15 cellular contexts compared by ENCODE assay signal in the genomic region with DNA sequence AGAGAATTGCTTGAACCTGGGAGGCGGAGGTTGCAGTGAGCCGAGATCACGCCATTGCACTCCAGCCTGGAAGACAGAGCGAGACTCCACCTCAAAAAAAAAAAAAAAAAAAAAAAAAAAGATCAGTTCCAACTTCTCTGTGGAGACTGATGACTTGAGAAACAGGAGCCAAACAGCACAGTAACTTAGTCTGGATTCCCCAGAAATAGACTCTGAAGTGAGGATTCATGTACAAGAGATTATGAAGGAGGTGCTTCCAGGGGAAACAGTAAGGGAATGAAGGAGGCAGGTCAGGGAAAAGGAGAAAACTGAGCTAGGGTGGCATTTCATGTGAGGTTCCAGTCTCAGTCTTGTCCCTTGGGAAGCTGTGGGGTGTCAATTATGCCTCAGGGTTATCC. TPM values are rescaled to one million over a fixed set of nuclear protein-coding genes. Genes with fewer than 3 reads are reported as not detected.
DNase-seq lines count a peak whose midpoint lies in the region; ATAC-seq and TF ChIP-seq lines count a peak whose summit lies in the region.
"Had no signal": no experiment of that assay in that cellular context is flagged by ENCODE, and none has a peak within 500 bp of the region (broad histone marks: within the 10 kb centered on the region; RNA-seq: fewer than 3 reads in every experiment).

No MANE protein-coding gene starts in this region.

- no peaks in the 10 kb centered on the region for H3K27me3 Mint-ChIP-seq in Calu3 (ENCODE audit: unreplicated experiment)
- H3K27me3 Mint-ChIP-seq in activated T-helper 17 cell treated with anti-CD3 and anti-CD28 coated beads, Interleukin-2, amount 50 U/mL, for 72 hours, result no peaks in the 10 kb centered on the region
- no peaks in the 10 kb centered on the region for H3K27me3 Mint-ChIP-seq in endodermal cell (ENCODE audit: insufficient read depth)
- H3K27me3 Mint-ChIP-seq: brain; stimulated activated naive CD8-positive, alpha-beta T cell treated with anti-CD3 and anti-CD28 coated beads, Interleukin-15, amount 100 ng/mL, for 72 hours had no signal

- H3K4me3 ChIP-seq in gastroesophageal sphincter (no peak overlapping the region), skeletal muscle satellite cell (ENCODE audit: low read length) (no peak overlapping the region), endodermal cell (ENCODE audit: low read length) (no peak overlapping the region)

- TF ChIP-seq EP300 in gastroesophageal sphincter (IDR thresholded peaks at IDR 0.05), result no peak

- H3K27me3 ChIP-seq in gastroesophageal sphincter, result no peaks in the 10 kb centered on the region
- H3K27me3 ChIP-seq in skeletal muscle satellite cell (ENCODE audit: control insufficient read depth, insufficient read depth, low read length), result no peaks in the 10 kb centered on the region
- H3K27me3 ChIP-seq in endodermal cell (ENCODE audit: control insufficient read depth, insufficient read depth, low read length, poor library complexity, severe bottlenecking), result no peaks in the 10 kb centered on the region

- peaks cover 0 to 17% (median 9%) of the 10 kb centered on the region in 3 donors for H3K4me1 ChIP-seq in gastroesophageal sphincter
- peaks cover 14% of the 10 kb centered on the region for H3K4me1 ChIP-seq in skeletal muscle satellite cell (ENCODE audit: control insufficient read depth, insufficient read depth, low read length)
- H3K4me1 ChIP-seq in endodermal cell (ENCODE audit: control insufficient read depth, insufficient read depth, low read length), result no peaks in the 10 kb centered on the region

- H3K36me3 Mint-ChIP-seq in Calu3 (ENCODE audit: insufficient read depth, unreplicated experiment), result peaks cover 10% of the 10 kb centered on the region
- H3K36me3 Mint-ChIP-seq in activated T-helper 17 cell treated with anti-CD3 and anti-CD28 coated beads, Interleukin-2, amount 50 U/mL, for 72 hours (ENCODE audit: low read depth), result no peaks in the 10 kb centered on the region
- no peaks in the 10 kb centered on the region for H3K36me3 Mint-ChIP-seq in endodermal cell (ENCODE audit: low read depth)
- no peaks in the 10 kb centered on the region for H3K36me3 Mint-ChIP-seq in stimulated activated effector memory CD8-positive, alpha-beta T cell treated with anti-CD3 and anti-CD28 coated beads, Interleukin-12 subunit alpha, Interleukin-12 subunit beta, amount 100 ng/mL, for 72 hours

- CTCF ChIA-PET in Calu3 (lab: Charles Lee), result interaction anchor here (0.7 kb wide), 1 partner anchor 109 kb away, joined by 4 read pairs; no protein-coding TSS in a partner anchor

- no peak for ATAC-seq in activated T-helper 17 cell treated with anti-CD3 and anti-CD28 coated beads, Interleukin-2, amount 50 U/mL, for 72 hours (replicated peaks)
- ATAC-seq in gastroesophageal sphincter (no peak), HG02981 (IDR thresholded peaks at IDR 0.05; ENCODE audit: unreplicated experiment) (no peak)
- no peak for ATAC-seq in stimulated activated effector memory CD8-positive, alpha-beta T cell treated with anti-CD3 and anti-CD28 coated beads, Interleukin-12 subunit alpha, Interleukin-12 subunit beta, amount 100 ng/mL, for 72 hours
- ATAC-seq: stimulated activated naive CD8-positive, alpha-beta T cell treated with anti-CD3 and anti-CD28 coated beads, Interleukin-15, amount 100 ng/mL, for 72 hours had no signal

- H3K4me2 ChIP-seq in skeletal muscle satellite cell (ENCODE audit: low read length), result peak overlapping the region; percentile 20

- peaks cover 20% of the 10 kb centered on the region for H3K4me1 Mint-ChIP-seq in Calu3 (ENCODE audit: low read depth, unreplicated experiment)
- peaks cover 2% of the 10 kb centered on the region for H3K4me1 Mint-ChIP-seq in activated T-helper 17 cell treated with anti-CD3 and anti-CD28 coated beads, Interleukin-2, amount 50 U/mL, for 72 hours
- H3K4me1 Mint-ChIP-seq in endodermal cell, result peaks cover 9% of the 10 kb centered on the region
- H3K4me1 Mint-ChIP-seq in stimulated activated effector memory CD8-positive, alpha-beta T cell treated with anti-CD3 and anti-CD28 coated beads, Interleukin-12 subunit alpha, Interleukin-12 subunit beta, amount 100 ng/mL, for 72 hours, result peaks cover 23% of the 10 kb centered on the region

- H3K36me3 ChIP-seq in gastroesophageal sphincter (no peaks in the 10 kb centered on the region), skeletal muscle satellite cell (ENCODE audit: insufficient read depth, low read length) (no peaks in the 10 kb centered on the region), endodermal cell (ENCODE audit: control insufficient read depth, insufficient read depth, low read length) (no peaks in the 10 kb centered on the region)

- H3K4me3 Mint-ChIP-seq in Calu3 (ENCODE audit: low read depth, unreplicated experiment), result peak overlapping the region; percentile 32
- H3K4me3 Mint-ChIP-seq in activated T-helper 17 cell treated with anti-CD3 and anti-CD28 coated beads, Interleukin-2, amount 50 U/mL, for 72 hours, result no peak overlapping the region
- no peak overlapping the region for H3K4me3 Mint-ChIP-seq in endodermal cell
- no peak overlapping the region for H3K4me3 Mint-ChIP-seq in stimulated activated effector memory CD8-positive, alpha-beta T cell treated with anti-CD3 and anti-CD28 coated beads, Interleukin-12 subunit alpha, Interleukin-12 subunit beta, amount 100 ng/mL, for 72 hours
- H3K4me3 Mint-ChIP-seq: brain; stimulated activated naive CD8-positive, alpha-beta T cell treated with anti-CD3 and anti-CD28 coated beads, Interleukin-15, amount 100 ng/mL, for 72 hours; T-helper 2 cell treated with Interferon-gamma antibody and Interleukin-4, amounts not matched to agents 5 μg/mL and 100 μg/mL, for 36 hours had no signal

- peak overlapping the region; percentile 48 for H3K9ac ChIP-seq in skeletal muscle satellite cell (ENCODE audit: low read depth, low read length)
- H3K9ac ChIP-seq in endodermal cell (ENCODE audit: extremely low read depth, low read length, poor library complexity, severe bottlenecking), result no peak overlapping the region

- WGBS in gastroesophageal sphincter (ENCODE audit: low coverage in 1 of 2), 2 donors, result 60% methylated on average over 1 of the region's 4 CpGs; no CpG with 5 or more reads in 1 of the 2 donors
- WGBS in endodermal cell (ENCODE audit: insufficient coverage in 1 of 2, insufficient read length in 1 of 2), 2 experiments, result 99 to 100% methylated on average over 2 to 3 of the region's 4 CpGs

- DNase-seq in Calu3 (no peak), endodermal cell (no peak), NCI-H2081 treated with DMSO at 0.1 percent for 48 hours (lab: John Stamatoyannopoulos, UW) (no peak)
- DNase-seq in stimulated activated effector memory CD8-positive, alpha-beta T cell treated with anti-CD3 and anti-CD28 coated beads, Interleukin-12 subunit alpha, Interleukin-12 subunit beta, amount 100 ng/mL, for 72 hours (ENCODE audit: low spot score in 2 of 2), result no peak
- DNase-seq: activated CD4-positive, alpha-beta T cell treated with anti-CD3 and anti-CD28 coated beads, Interleukin-2, amount 50 U/mL, for 1 hour; HCEC 1CT; NCI-H1105 treated with DMSO at 0.1 percent for 48 hours; NCI-H526 treated with DMSO at 0.1 percent for 48 hours; stimulated activated naive CD8-positive, alpha-beta T cell treated with anti-CD3 and anti-CD28 coated beads, Interleukin-15, amount 100 ng/mL, for 72 hours had no signal

- peak overlapping the region; percentile 93 for H3K27ac Mint-ChIP-seq in Calu3 (ENCODE audit: unreplicated experiment)
- H3K27ac Mint-ChIP-seq in activated T-helper 17 cell treated with anti-CD3 and anti-CD28 coated beads, Interleukin-2, amount 50 U/mL, for 72 hours, result peak overlapping the region; percentile 56
- H3K27ac Mint-ChIP-seq in endodermal cell, result no peak overlapping the region
- H3K27ac Mint-ChIP-seq in stimulated activated effector memory CD8-positive, alpha-beta T cell treated with anti-CD3 and anti-CD28 coated beads, Interleukin-12 subunit alpha, Interleukin-12 subunit beta, amount 100 ng/mL, for 72 hours, result no peak overlapping the region
- H3K27ac Mint-ChIP-seq: stimulated activated naive CD8-positive, alpha-beta T cell treated with anti-CD3 and anti-CD28 coated beads, Interleukin-15, amount 100 ng/mL, for 72 hours had no signal

- BruUV-seq in Calu3 (replicated peaks; lab: Mats Ljungman, UMichigan), result no TSS peak

- H3K9me3 ChIP-seq in gastroesophageal sphincter (no peaks in the 10 kb centered on the region), skeletal muscle satellite cell (replicated peaks; ENCODE audit: low read length) (no peaks in the 10 kb centered on the region), endodermal cell (ENCODE audit: control insufficient read depth, low read length) (no peaks in the 10 kb centered on the region)

- peak overlapping the region in 3 of 4 donors; percentile 41 to 57 (median 49) for H3K27ac ChIP-seq in gastroesophageal sphincter
- no peak overlapping the region for H3K27ac ChIP-seq in endodermal cell (ENCODE audit: low read depth, low read length)

- no peak for TF ChIP-seq POLR2A in gastroesophageal sphincter (IDR thresholded peaks at IDR 0.05)

- intact Hi-C loops in Calu3 (cut with micrococcal nuclease; ENCODE audit: unreplicated experiment), result no loop called here

- H3K9me3 Mint-ChIP-seq in Calu3 (ENCODE audit: low read depth, unreplicated experiment) (no peaks in the 10 kb centered on the region), endodermal cell (no peaks in the 10 kb centered on the region)
- H3K9me3 Mint-ChIP-seq in activated T-helper 17 cell treated with anti-CD3 and anti-CD28 coated beads, Interleukin-2, amount 50 U/mL, for 72 hours, result no peaks in the 10 kb centered on the region
- no peaks in the 10 kb centered on the region for H3K9me3 Mint-ChIP-seq in stimulated activated effector memory CD8-positive, alpha-beta T cell treated with anti-CD3 and anti-CD28 coated beads, Interleukin-12 subunit alpha, Interleukin-12 subunit beta, amount 100 ng/mL, for 72 hours
- H3K9me3 Mint-ChIP-seq: brain; stimulated activated naive CD8-positive, alpha-beta T cell treated with anti-CD3 and anti-CD28 coated beads, Interleukin-15, amount 100 ng/mL, for 72 hours; T-helper 2 cell treated with Interferon-gamma antibody and Interleukin-4, amounts not matched to agents 5 μg/mL and 100 μg/mL, for 36 hours had no signal

- TF ChIP-seq CTCF in Calu3 (IDR thresholded peaks at IDR 0.05; ENCODE audit: unreplicated experiment) (no peak), gastroesophageal sphincter (IDR thresholded peaks at IDR 0.05) (no peak), endodermal cell (conservative IDR thresholded peaks at IDR 0.05) (no peak)

RNA-seq across cellular contexts. Expression of gene TMEM230, which starts 40.1 kb away (rescaled TPM):
- 60.0 and 67.6 TPM in 2 replicates for total RNA-seq in Calu3 (2022)
- 10 to 100 TPM; 50.6 to 64.2 TPM for total RNA-seq in activated T-helper 17 cell treated with anti-CD3 and anti-CD28 coated beads, Interleukin-2, amount 50 U/mL, for 72 hours
- total RNA-seq in gastroesophageal sphincter, result 100 to 1,000 TPM in 2 of 4 donors, 10 to 100 TPM in 2; 72.6 to 108 (median 97.8) TPM
- 89.7 and 117 TPM in 2 replicates for total RNA-seq in skeletal muscle satellite cell (2012; rRNA removed)
- total RNA-seq in endodermal cell, result 10 to 100 TPM; 80.3 to 83.3 TPM
- polyA plus RNA-seq in endodermal cell (2013, experiment 1 of 2), result 119 TPM
- polyA plus RNA-seq in endodermal cell (2013, experiment 2 of 2), result 107 TPM

RNA-seq across cellular contexts. Expression of gene PCNA, which starts 47.0 kb away (rescaled TPM):
- total RNA-seq in Calu3 (2022), result 102 and 116 TPM in 2 replicates
- 100 to 1,000 TPM; 346 to 572 TPM for total RNA-seq in activated T-helper 17 cell treated with anti-CD3 and anti-CD28 coated beads, Interleukin-2, amount 50 U/mL, for 72 hours
- total RNA-seq in gastroesophageal sphincter, result 10 to 100 TPM; 21.9 to 52.8 (median 39.2) TPM
- 183 and 194 TPM in 2 replicates for total RNA-seq in skeletal muscle satellite cell (2012; rRNA removed)
- 100 to 1,000 TPM; 168 to 169 TPM for total RNA-seq in endodermal cell
- 270 TPM for polyA plus RNA-seq in endodermal cell (2013, experiment 1 of 2)
- polyA plus RNA-seq in endodermal cell (2013, experiment 2 of 2), result 257 TPM

RNA-seq across cellular contexts. Expression of gene CDS2, which starts 54.1 kb away (rescaled TPM):
- total RNA-seq in Calu3 (2022) (21.5 and 25.7 TPM in 2 replicates), gastroesophageal sphincter (100 to 1,000 TPM in 1 of 4 donors, 10 to 100 TPM in 3; 59.8 to 102 (median 73.9) TPM), endodermal cell (10 to 100 TPM; 66.8 to 77.1 TPM)
- 10 to 100 TPM; 53.8 to 70.5 TPM for total RNA-seq in activated T-helper 17 cell treated with anti-CD3 and anti-CD28 coated beads, Interleukin-2, amount 50 U/mL, for 72 hours
- total RNA-seq in skeletal muscle satellite cell (2012; rRNA removed), result 18.3 and 21.0 TPM in 2 replicates
- polyA plus RNA-seq in endodermal cell (2013, experiment 1 of 2), result 33.0 TPM
- polyA plus RNA-seq in endodermal cell (2013, experiment 2 of 2), result 33.7 TPM

Comparison
In these comparisons a context has a peak if more than half of its experiments do, and no peak if none do; other contexts are left out.
1. H3K27ac Mint-ChIP-seq: peak in Calu3 (single experiment) and activated T-helper 17 cell treated with anti-CD3 and anti-CD28 coated beads, Interleukin-2, amount 50 U/mL, for 72 hours (single experiment); none in endodermal cell (single experiment) and stimulated activated effector memory CD8-positive, alpha-beta T cell treated with anti-CD3 and anti-CD28 coated beads, Interleukin-12 subunit alpha, Interleukin-12 subunit beta, amount 100 ng/mL, for 72 hours (single experiment).